ENCODE assay signal across 8 cellular contexts in genomic region chr10:117175901-117176534, GRCh38. TPM values are rescaled to one million over a fixed set of nuclear protein-coding genes. Genes with fewer than 3 reads are reported as not detected.
DNase-seq lines count a peak whose midpoint lies in the region; ATAC-seq and TF ChIP-seq lines count a peak whose summit lies in the region.

No MANE protein-coding gene starts in this region.

- peaks cover 58% of the 10 kb centered on the region for H3K27me3 ChIP-seq in HUES64 (ENCODE audit: insufficient read depth, low read length)
- H3K27me3 ChIP-seq in SJCRH30, result peaks cover 9% of the 10 kb centered on the region
- peaks cover 4% of the 10 kb centered on the region for H3K27me3 ChIP-seq in trophoblast cell (ENCODE audit: insufficient read depth, low read length)
- peaks cover 56% of the 10 kb centered on the region for H3K27me3 ChIP-seq in transverse colon

- H3K4me1 ChIP-seq in HUES64 (ENCODE audit: insufficient read depth, low read length), result peaks cover 6% of the 10 kb centered on the region; the same call in 1 of the 2 replicates
- H3K4me1 ChIP-seq in SJCRH30, result no peaks in the 10 kb centered on the region
- peaks cover 7% of the 10 kb centered on the region in 2 experiments for H3K4me1 ChIP-seq in trophoblast cell (ENCODE audit: control insufficient read depth in 1 of 2, insufficient read depth in 2 of 2, low read length in 2 of 2)
- H3K4me1 ChIP-seq in transverse colon, result peaks cover 0 to 16% (median 8%) of the 10 kb centered on the region in 4 donors

- H3K27ac Mint-ChIP-seq in activated naive CD4-positive, alpha-beta T cell treated with anti-CD3 and anti-CD28 coated beads, Interleukin-2, amount 10 ng/mL, durations not matched to agents 7 days and 5 days, result no peak overlapping the region
- no peak overlapping the region for H3K27ac Mint-ChIP-seq in glutamatergic neuron (ENCODE audit: unreplicated experiment)

- H4K12ac ChIP-seq in trophoblast cell (ENCODE audit: low read depth, low read length), result no peak overlapping the region

- peak overlapping the region; percentile 75 for H3K4me3 Mint-ChIP-seq in activated naive CD4-positive, alpha-beta T cell treated with anti-CD3 and anti-CD28 coated beads, Interleukin-2, amount 10 ng/mL, durations not matched to agents 7 days and 5 days
- peak overlapping the region; percentile 91 for H3K4me3 Mint-ChIP-seq in glutamatergic neuron (ENCODE audit: unreplicated experiment)

- H2BK120ac ChIP-seq in trophoblast cell (ENCODE audit: insufficient read depth, low read length, poor library complexity), result no peak overlapping the region

- H3K36me3 ChIP-seq in HUES64 (ENCODE audit: insufficient read depth, low read length) (no peaks in the 10 kb centered on the region), SJCRH30 (no peaks in the 10 kb centered on the region), trophoblast cell (ENCODE audit: control insufficient read depth in 1 of 2, insufficient read depth in 2 of 2, low read length in 2 of 2) (no peaks in the 10 kb centered on the region), transverse colon (no peaks in the 10 kb centered on the region)

- peak; percentile 81 for DNase-seq in DMS 273 (lab: John Stamatoyannopoulos, UW; ENCODE audit: unreplicated experiment)
- peak; percentile 65 to 82 for DNase-seq in SJCRH30
- peak; percentile 81 for DNase-seq in activated naive CD4-positive, alpha-beta T cell treated with anti-CD3 and anti-CD28 coated beads, Interleukin-2, amount 10 ng/mL, durations not matched to agents 7 days and 5 days
- peak; percentile 89 for DNase-seq in glutamatergic neuron
- peak; percentile 59 to 90 for DNase-seq in trophoblast cell
- peak; percentile 85 for DNase-seq in transverse colon

- 29% methylated on average over 11 of the region's 12 CpGs for WGBS in HUES64
- no CpG with 5 or more reads among the region's 12 CpGs for WGBS in trophoblast cell (ENCODE audit: extremely low coverage, insufficient coverage, insufficient read length)
- WGBS in transverse colon (ENCODE audit: low coverage in 1 of 2), 2 donors, result 25 to 42% methylated on average over 7 to 12 of the region's 12 CpGs

- in situ Hi-C loops in transverse colon (cut with MboI; ENCODE audit: low pct_ligation_motif_present in 1 of 4, low pct_unique_long_range_greater_than_20kb in 1 of 4, low sequenced_read_pairs in 3 of 4), result loop anchor here (5.0 to 10.0 kb wide), 3 partner anchors 371 to 384 kb away; no protein-coding TSS in a partner anchor

- CTCF ChIA-PET in activated naive CD4-positive, alpha-beta T cell treated with anti-CD3 and anti-CD28 coated beads, Interleukin-2, amount 10 ng/mL, durations not matched to agents 7 days and 5 days (lab: Charles Lee), result interaction anchor here (1.1 to 7.4 kb wide), 10 partner anchors 11 to 494 kb away, joined by 3 to 85 read pairs (median 8); no protein-coding TSS in a partner anchor

- TF ChIP-seq CTCF in glutamatergic neuron (IDR thresholded peaks at IDR 0.05; ENCODE audit: partially characterized antibody, unreplicated experiment) (peak; percentile 90), transverse colon (IDR thresholded peaks at IDR 0.05) (peak; percentile 67 to 81 (median 78))

- peak; percentile 60 for ATAC-seq in GM21381 (IDR thresholded peaks at IDR 0.05; ENCODE audit: unreplicated experiment)

- H2AK5ac ChIP-seq in trophoblast cell (ENCODE audit: low read length), result no peak overlapping the region

- H3K36me3 Mint-ChIP-seq in activated naive CD4-positive, alpha-beta T cell treated with anti-CD3 and anti-CD28 coated beads, Interleukin-2, amount 10 ng/mL, durations not matched to agents 7 days and 5 days, result no peaks in the 10 kb centered on the region
- no peaks in the 10 kb centered on the region for H3K36me3 Mint-ChIP-seq in glutamatergic neuron (ENCODE audit: unreplicated experiment)

- no peaks in the 10 kb centered on the region for H3K79me1 ChIP-seq in trophoblast cell (ENCODE audit: low read length)

- no peak for TF ChIP-seq POLR2A in transverse colon (IDR thresholded peaks at IDR 0.05)

- no peak overlapping the region for H3K14ac ChIP-seq in trophoblast cell (ENCODE audit: low read length)

- peak overlapping the region; percentile 54 for H3K4me3 ChIP-seq in HUES64 (ENCODE audit: low read length)
- H3K4me3 ChIP-seq in SJCRH30, result peak overlapping the region; percentile 19
- no peak overlapping the region for H3K4me3 ChIP-seq in trophoblast cell (ENCODE audit: low read depth, low read length)
- H3K4me3 ChIP-seq in transverse colon, result peak overlapping the region in 3 of 4 donors; percentile 18 to 46 (median 36)

- H3K27me3 Mint-ChIP-seq in activated naive CD4-positive, alpha-beta T cell treated with anti-CD3 and anti-CD28 coated beads, Interleukin-2, amount 10 ng/mL, durations not matched to agents 7 days and 5 days, result peaks cover 48% of the 10 kb centered on the region
- peaks cover 8% of the 10 kb centered on the region for H3K27me3 Mint-ChIP-seq in glutamatergic neuron (ENCODE audit: unreplicated experiment)

- H2AFZ ChIP-seq in trophoblast cell (ENCODE audit: insufficient read depth, low read length, poor library complexity), result peak overlapping the region; percentile 20

- no peak overlapping the region for H2BK12ac ChIP-seq in trophoblast cell (ENCODE audit: low read length)

- H2BK5ac ChIP-seq in trophoblast cell (ENCODE audit: low read depth, low read length, poor library complexity), result no peak overlapping the region

- H3K79me2 ChIP-seq in trophoblast cell (ENCODE audit: control insufficient read depth, insufficient read depth, low read length, poor library complexity), result no peaks in the 10 kb centered on the region

- H3K9ac ChIP-seq in HUES64 (ENCODE audit: low read depth, low read length) (no peak overlapping the region), trophoblast cell (ENCODE audit: low read length) (no peak overlapping the region)

- H3K4ac ChIP-seq in trophoblast cell (ENCODE audit: low read depth, low read length), result no peak overlapping the region

- H3K27ac ChIP-seq in HUES64 (ENCODE audit: low read depth, low read length) (no peak overlapping the region), SJCRH30 (no peak overlapping the region), trophoblast cell (ENCODE audit: low read depth, low read length) (no peak overlapping the region), transverse colon (no peak overlapping the region)

- no peak overlapping the region for H3K18ac ChIP-seq in trophoblast cell (ENCODE audit: low read length)

- peak overlapping the region; percentile 72 for H3K4me2 ChIP-seq in trophoblast cell (ENCODE audit: low read length)

- no peak overlapping the region for H4K91ac ChIP-seq in trophoblast cell (ENCODE audit: low read depth, low read length)

- no peak overlapping the region for H3K23ac ChIP-seq in trophoblast cell (ENCODE audit: low read length)

- peaks cover 18% of the 10 kb centered on the region for H3K4me1 Mint-ChIP-seq in activated naive CD4-positive, alpha-beta T cell treated with anti-CD3 and anti-CD28 coated beads, Interleukin-2, amount 10 ng/mL, durations not matched to agents 7 days and 5 days
- H3K4me1 Mint-ChIP-seq in glutamatergic neuron (ENCODE audit: low read depth, unreplicated experiment), result peaks cover 12% of the 10 kb centered on the region

- H4K8ac ChIP-seq in trophoblast cell (ENCODE audit: low read depth, low read length), result no peak overlapping the region

- H3K9me3 ChIP-seq in HUES64 (ENCODE audit: insufficient read depth, low read depth, low read length), result no peaks in the 10 kb centered on the region
- H3K9me3 ChIP-seq in SJCRH30 (replicated peaks), result no peaks in the 10 kb centered on the region
- H3K9me3 ChIP-seq in trophoblast cell (ENCODE audit: insufficient read depth, low read depth, low read length), result peaks cover 3% of the 10 kb centered on the region
- no peaks in the 10 kb centered on the region for H3K9me3 ChIP-seq in transverse colon

- no peak for TF ChIP-seq EP300 in transverse colon (IDR thresholded peaks at IDR 0.05; ENCODE audit: low read depth)

- no peaks in the 10 kb centered on the region for H3K9me3 Mint-ChIP-seq in activated naive CD4-positive, alpha-beta T cell treated with anti-CD3 and anti-CD28 coated beads, Interleukin-2, amount 10 ng/mL, durations not matched to agents 7 days and 5 days
- H3K9me3 Mint-ChIP-seq in glutamatergic neuron (ENCODE audit: unreplicated experiment), result peaks cover 3% of the 10 kb centered on the region

- intact Hi-C loops in transverse colon (cut with DNase I; ENCODE audit: low total_unique reads), result loop anchor here (2.0 kb wide), 1 partner anchor 379 kb away; no protein-coding TSS in a partner anchor

RNA-seq across cellular contexts. Expression of gene KCNK18, which starts 21.3 kb away (rescaled TPM):
- not detected for polyA plus RNA-seq in HUES64 (2013, experiment 1 of 2)
- polyA plus RNA-seq in HUES64 (2013, experiment 2 of 2), result not detected
- total RNA-seq in SJCRH30 (2014; rRNA removed; shearing (Covaris generic)), result not detected in 2 replicates
- not detected for total RNA-seq in glutamatergic neuron (ENCODE audit: unreplicated experiment)
- polyA plus RNA-seq in trophoblast cell (2013), result not detected in 2 replicates
- not detected for total RNA-seq in transverse colon

RNA-seq across cellular contexts. Expression of gene VAX1, which starts 37.9 kb away (rescaled TPM):
- 0.20 TPM for polyA plus RNA-seq in HUES64 (2013, experiment 1 of 2)
- polyA plus RNA-seq in HUES64 (2013, experiment 2 of 2), result 0.51 TPM
- total RNA-seq in SJCRH30 (2014; rRNA removed; shearing (Covaris generic)), result not detected in 2 replicates
- total RNA-seq in glutamatergic neuron (ENCODE audit: unreplicated experiment) (0.27 TPM), transverse colon (not detected)
- 0.01 TPM in 1 of 2 replicates, not detected in the other for polyA plus RNA-seq in trophoblast cell (2013)
